1 cellular context compared by ENCODE assay signal in genomic region chr16:67943619-67944503, GRCh38.
TF ChIP-seq lines count a peak whose summit lies in the region.

Gene LCAT, minus strand, starts transcription at chr16:67944120. Its CDS starts 19 bp downstream, at chr16:67944101.

TF ChIP-seq in HepG2, 621 proteins besides CTCF, POLR2A, EP300 and RAD21 (continued from another document and continues in another):
- TF ChIP-seq CSRNP2 (CRISPR knock-in tag; conservative IDR thresholded peaks at IDR 0.05; ENCODE audit: low read depth) (no peak), ZBTB3 (CRISPR knock-in tag; IDR thresholded peaks at IDR 0.05; ENCODE audit: borderline replicate concordance, low read depth) (no peak), SRSF4 (IDR thresholded peaks at IDR 0.05; ENCODE audit: low read depth, low read length, poor library complexity, severe bottlenecking) (no peak), ZNF296 (CRISPR knock-in tag; conservative IDR thresholded peaks at IDR 0.05) (no peak; the same call in 1 of the 2 replicates), SKI (IDR thresholded peaks at IDR 0.05; ENCODE audit: partially characterized antibody) (no peak), GATAD1 (CRISPR knock-in tag; IDR thresholded peaks at IDR 0.05) (peak; percentile 40; the same call in 1 of the 2 replicates), ZNF20 (CRISPR knock-in tag; IDR thresholded peaks at IDR 0.05) (no peak), BRD4 (CRISPR knock-in tag; IDR thresholded peaks at IDR 0.05) (no peak), MATR3 (CRISPR knock-in tag; IDR thresholded peaks at IDR 0.05) (no peak), TEAD2 (CRISPR knock-in tag; IDR thresholded peaks at IDR 0.05) (no peak), PRDM4 (CRISPR knock-in tag; IDR thresholded peaks at IDR 0.05; ENCODE audit: borderline replicate concordance) (peak; percentile 78; the same call in 1 of the 2 replicates), MXI1 (IDR thresholded peaks at IDR 0.05; ENCODE audit: borderline replicate concordance, low read depth, low read length) (peak; percentile 58; the same call in 1 of the 3 replicates), ELF1 (CRISPR knock-in tag; IDR thresholded peaks at IDR 0.05) (peak; percentile 63), GLMP (CRISPR knock-in tag; IDR thresholded peaks at IDR 0.05; ENCODE audit: borderline replicate concordance) (no peak), SNAPC5 (CRISPR knock-in tag; IDR thresholded peaks at IDR 0.05; ENCODE audit: borderline replicate concordance) (0 out of 2 replicates have a peak, but pooled peaks have one; percentile 24), ZNF788 (CRISPR knock-in tag; IDR thresholded peaks at IDR 0.05; ENCODE audit: borderline replicate concordance) (peak; percentile 43; the same call in 1 of the 2 replicates), KLF11 (CRISPR knock-in tag; IDR thresholded peaks at IDR 0.05) (no peak), GABPA (IDR thresholded peaks at IDR 0.05; ENCODE audit: low read depth, low read length) (no peak), GABPA (CRISPR knock-in tag; IDR thresholded peaks at IDR 0.05; ENCODE audit: low read depth) (peak; percentile 60), ZXDC (CRISPR knock-in tag; IDR thresholded peaks at IDR 0.05) (no peak), THAP9 (CRISPR knock-in tag; IDR thresholded peaks at IDR 0.05; ENCODE audit: borderline replicate concordance) (peak; percentile 80; the same call in 1 of the 2 replicates), FLYWCH1 (CRISPR knock-in tag; IDR thresholded peaks at IDR 0.05) (no peak), SYNCRIP (IDR thresholded peaks at IDR 0.05; ENCODE audit: insufficient read depth, low read depth, low read length) (no peak), RNF219 (CRISPR knock-in tag; IDR thresholded peaks at IDR 0.05) (no peak), ZNF264 (CRISPR knock-in tag; IDR thresholded peaks at IDR 0.05) (no peak), ZNF276 (CRISPR knock-in tag; IDR thresholded peaks at IDR 0.05; ENCODE audit: low read depth) (no peak), ZNF709 (CRISPR knock-in tag; IDR thresholded peaks at IDR 0.05) (0 out of 2 replicates have a peak, but pooled peaks have one; percentile 75), MED13 (CRISPR knock-in tag; IDR thresholded peaks at IDR 0.05) (no peak), ZSCAN30 (CRISPR knock-in tag; IDR thresholded peaks at IDR 0.05) (no peak), ZNF224 (CRISPR knock-in tag; IDR thresholded peaks at IDR 0.05) (0 out of 2 replicates have a peak, but pooled peaks have one; percentile 68), ZSCAN25 (CRISPR knock-in tag; IDR thresholded peaks at IDR 0.05) (no peak; the same call in 1 of the 2 replicates), ZKSCAN5 (CRISPR knock-in tag; IDR thresholded peaks at IDR 0.05) (peak; percentile 52), STAG1 (CRISPR knock-in tag; IDR thresholded peaks at IDR 0.05) (peak; percentile 28; the same call in 1 of the 2 replicates), CBX2 (IDR thresholded peaks at IDR 0.05; ENCODE audit: low read depth, low read length) (no peak), CBX2 (CRISPR knock-in tag; IDR thresholded peaks at IDR 0.05; ENCODE audit: low read depth) (peak; percentile 39; the same call in 1 of the 2 replicates), IRF1 (CRISPR knock-in tag; IDR thresholded peaks at IDR 0.05; ENCODE audit: low read depth) (no peak), HNF4A (CRISPR knock-in tag; IDR thresholded peaks at IDR 0.05) (peak; percentile 41), GMEB1 (CRISPR knock-in tag; IDR thresholded peaks at IDR 0.05; ENCODE audit: borderline replicate concordance) (peak; percentile 25; the same call in 1 of the 2 replicates), EHMT2 (IDR thresholded peaks at IDR 0.05; ENCODE audit: borderline replicate concordance, low read depth, low read length) (no peak), ZNF33A (CRISPR knock-in tag; IDR thresholded peaks at IDR 0.05; ENCODE audit: borderline replicate concordance) (no peak), ZNF720 (CRISPR knock-in tag; IDR thresholded peaks at IDR 0.05) (0 out of 2 replicates have a peak, but pooled peaks have one; percentile 63), ZBTB46 (CRISPR knock-in tag; IDR thresholded peaks at IDR 0.05; ENCODE audit: borderline replicate concordance) (no peak)
